8 cellular contexts compared by ENCODE assay signal in genomic region chr6:26157838-26158580, GRCh38.
DNase-seq lines count a peak whose midpoint lies in the region; ATAC-seq and TF ChIP-seq lines count a peak whose summit lies in the region.

No MANE protein-coding gene starts in this region.

- DNase-seq in NCI-H1417 (lab: John Stamatoyannopoulos, UW) (peak; percentile 90 to 98 (median 96)), cardiac septum (ENCODE audit: low spot score) (peak; percentile 88), transverse colon (peak; percentile 89)

- H3K79me2 ChIP-seq in SU-DHL-6 (ENCODE audit: insufficient read depth, low read length) = no peaks in the 10 kb centered on the region
- no peaks in the 10 kb centered on the region for H3K79me2 ChIP-seq in parathyroid adenoma

- H2AFZ ChIP-seq in SU-DHL-6 (ENCODE audit: low read depth, low read length, severe bottlenecking) (no peak overlapping the region), parathyroid adenoma (peak overlapping the region; percentile 85)

- no peaks in the 10 kb centered on the region for H4K20me1 ChIP-seq in SU-DHL-6 (ENCODE audit: low read depth, low read length)

- peak; percentile 98 for TF ChIP-seq POLR2A in GM10847 (IDR thresholded peaks at IDR 0.05; ENCODE audit: extremely low read depth, insufficient read length)
- peak; percentile 100 for TF ChIP-seq POLR2A in transverse colon (IDR thresholded peaks at IDR 0.05)

- H3K27ac ChIP-seq in SU-DHL-6 (ENCODE audit: low read depth, low read length) (peak overlapping the region; percentile 96), adipose tissue (ENCODE audit: low read depth, low read length) (peak overlapping the region; percentile 29), parathyroid adenoma (peak overlapping the region; percentile 96), transverse colon (peak overlapping the region; percentile 97 to 100 (median 100))

- ATAC-seq in HG02678 (IDR thresholded peaks at IDR 0.05; ENCODE audit: unreplicated experiment) = peak; percentile 69

- H3K36me3 ChIP-seq in SU-DHL-6 (ENCODE audit: low read length) (no peaks in the 10 kb centered on the region), parathyroid adenoma (ENCODE audit: control insufficient read depth, insufficient read depth, low read length) (no peaks in the 10 kb centered on the region), transverse colon (no peaks in the 10 kb centered on the region)

- peaks cover 39% of the 10 kb centered on the region for H3F3A ChIP-seq in SU-DHL-6 (ENCODE audit: insufficient read depth)

- H3K9me2 ChIP-seq in SU-DHL-6 (replicated peaks; ENCODE audit: insufficient read depth, low read length) = no peaks in the 10 kb centered on the region

- peak overlapping the region; percentile 76 for H3K9ac ChIP-seq in SU-DHL-6 (ENCODE audit: low read length)
- H3K9ac ChIP-seq in parathyroid adenoma = peak overlapping the region; percentile 1

- H3K27me3 ChIP-seq in SU-DHL-6 (ENCODE audit: low read length) (no peaks in the 10 kb centered on the region), parathyroid adenoma (ENCODE audit: control insufficient read depth, insufficient read depth, low read length) (no peaks in the 10 kb centered on the region), transverse colon (no peaks in the 10 kb centered on the region)

- intact Hi-C loops in cardiac septum (cut with DNase I) = loop anchor here (2.0 to 10.0 kb wide), 6 partner anchors 15 to 1679 kb away; a partner anchor contains a TSS
- intact Hi-C loops in transverse colon (cut with DNase I; ENCODE audit: low total_unique reads) = loop anchor here (2.0 to 5.0 kb wide), 3 partner anchors 36 to 985 kb away; a partner anchor contains a TSS

- H3K4me2 ChIP-seq in SU-DHL-6 (ENCODE audit: low read depth, low read length, poor library complexity, severe bottlenecking) (peak overlapping the region; percentile 91), parathyroid adenoma (ENCODE audit: low read length) (peak overlapping the region; percentile 95)

- H3K4me1 ChIP-seq in parathyroid adenoma = peaks cover 14% of the 10 kb centered on the region
- H3K4me1 ChIP-seq in transverse colon = peaks cover 0 to 45% (median 15%) of the 10 kb centered on the region in 4 donors

- H3K9me3 ChIP-seq in SU-DHL-6 (ENCODE audit: insufficient read depth, low read length) (no peaks in the 10 kb centered on the region), parathyroid adenoma (ENCODE audit: control insufficient read depth, low read length) (no peaks in the 10 kb centered on the region), transverse colon (no peaks in the 10 kb centered on the region)

- TF ChIP-seq CTCF in SU-DHL-6 (IDR thresholded peaks at IDR 0.05; ENCODE audit: insufficient read depth, low read length, poor library complexity, severe bottlenecking) (no peak), parathyroid adenoma (IDR thresholded peaks at IDR 0.05) (no peak), transverse colon (IDR thresholded peaks at IDR 0.05) (peak in 1 of 5 experiments; percentile 24)

- H3K4me3 ChIP-seq in SU-DHL-6 (ENCODE audit: insufficient read depth, low read length, poor library complexity, severe bottlenecking) (peak overlapping the region; percentile 53), parathyroid adenoma (ENCODE audit: low read depth, low read length) (peak overlapping the region; percentile 89), transverse colon (peak overlapping the region; percentile 44 to 90 (median 66))

- 0% methylated on average over 37 of the region's 37 CpGs for WGBS in adipose tissue, 3 donors
- WGBS in transverse colon (ENCODE audit: low coverage in 1 of 2), 2 donors = 0 to 1% methylated on average over 9 to 32 of the region's 37 CpGs

- in situ Hi-C loops in transverse colon (cut with MboI; ENCODE audit: low pct_ligation_motif_present in 1 of 4, low pct_unique_long_range_greater_than_20kb in 1 of 4, low sequenced_read_pairs in 3 of 4) = loop anchor here in 3 of 4 donors (5.0 to 25.0 kb wide), 3 partner anchors 36 to 979 kb away; a partner anchor contains a TSS

- TF ChIP-seq EP300 in transverse colon (IDR thresholded peaks at IDR 0.05; ENCODE audit: low read depth) = peak; percentile 1

Comparison
In these comparisons a context has a peak if more than half of its experiments do, and no peak if none do; other contexts are left out.
1. Peak in every context shown above with its lines: DNase-seq, ATAC-seq, H3K4me3 ChIP-seq and H3K27ac ChIP-seq.
2. H3K27ac ChIP-seq: peak in every context shown above with its lines; median percentile 100 in transverse colon; 96 in SU-DHL-6; 96 in parathyroid adenoma; 29 in adipose tissue.